ENCODE assay signal across 8 cellular contexts in genomic region chr1:9196129-9197040, GRCh38. TPM values are rescaled to one million over a fixed set of nuclear protein-coding genes. Genes with fewer than 3 reads are reported as not detected.
DNase-seq lines count a peak whose midpoint lies in the region; ATAC-seq, FAIRE-seq and TF ChIP-seq lines count a peak whose summit lies in the region.

No MANE protein-coding gene starts in this region.

- H3K27me3 Mint-ChIP-seq in activated CD8-positive, alpha-beta T cell treated with anti-CD3 and anti-CD28 coated beads, Interleukin-2, amount 10 ng/mL, durations not matched to agents 7 days and 5 days (ENCODE audit: low read depth), result peaks cover 52% of the 10 kb centered on the region

- peaks cover 14% of the 10 kb centered on the region for H3K4me1 ChIP-seq in endothelial cell of umbilical vein (ENCODE audit: control insufficient read depth, extremely low read depth, insufficient read depth, low read length)
- H3K4me1 ChIP-seq in mucosa of stomach (ENCODE audit: control insufficient read depth, insufficient read depth, low read length), result peaks cover 15% of the 10 kb centered on the region

- no peak overlapping the region for H3K27ac Mint-ChIP-seq in activated CD8-positive, alpha-beta T cell treated with anti-CD3 and anti-CD28 coated beads, Interleukin-2, amount 10 ng/mL, durations not matched to agents 7 days and 5 days

- H3K36me3 ChIP-seq in endothelial cell of umbilical vein (ENCODE audit: control insufficient read depth in 2 of 2, extremely low read depth in 1 of 2, insufficient read depth in 2 of 2, low read length in 2 of 2), result no peaks in the 10 kb centered on the region
- no peaks in the 10 kb centered on the region for H3K36me3 ChIP-seq in mucosa of stomach (ENCODE audit: control insufficient read depth, insufficient read depth, low read length)

- H3K4me1 Mint-ChIP-seq in activated CD8-positive, alpha-beta T cell treated with anti-CD3 and anti-CD28 coated beads, Interleukin-2, amount 10 ng/mL, durations not matched to agents 7 days and 5 days (ENCODE audit: low read depth), result peaks cover 11% of the 10 kb centered on the region

- no peaks in the 10 kb centered on the region for H3K9me3 Mint-ChIP-seq in activated CD8-positive, alpha-beta T cell treated with anti-CD3 and anti-CD28 coated beads, Interleukin-2, amount 10 ng/mL, durations not matched to agents 7 days and 5 days (ENCODE audit: insufficient read depth)

- POLR2A ChIA-PET in HEK293T (lab: Yijun Ruan, JAX), result interaction anchor here (1.2 kb wide), 1 partner anchor 86 kb away, joined by 3 read pairs; no protein-coding TSS in a partner anchor
- POLR2A ChIA-PET in activated CD8-positive, alpha-beta T cell treated with anti-CD3 and anti-CD28 coated beads, Interleukin-2, amount 10 ng/mL, durations not matched to agents 7 days and 5 days (lab: Charles Lee), result interaction anchor here (0.8 kb wide), 1 partner anchor 483 kb away, joined by 4 read pairs; no protein-coding TSS in a partner anchor
- POLR2A ChIA-PET in endothelial cell of umbilical vein (lab: Charles Lee), result no interaction called here

- dilution Hi-C loops in endothelial cell of umbilical vein (cut with MboI; ENCODE audit: extremely low pct_ligation_motif_present, low sequenced_read_pairs), result no loop called here

- no peak for TF ChIP-seq POLR2A in endothelial cell of umbilical vein (IDR thresholded peaks at IDR 0.05; ENCODE audit: low read depth, low read length)

- no peak overlapping the region for H3K27ac ChIP-seq in endothelial cell of umbilical vein (ENCODE audit: insufficient read depth, low read depth, low read length)

- FAIRE-seq in endothelial cell of umbilical vein (lab: Jason Lieb, UNC), result peak; percentile 79

- H3K79me2 ChIP-seq in endothelial cell of umbilical vein (ENCODE audit: control insufficient read depth, insufficient read depth, low read length), result no peaks in the 10 kb centered on the region

- peak; percentile 78 for DNase-seq in D341Med (ENCODE audit: low spot score)
- DNase-seq in HEK293T (ENCODE audit: extremely low spot score), result peak; percentile 69
- DNase-seq in NCI-H460 (ENCODE audit: extremely low read depth, low read depth), result peak; percentile 50
- DNase-seq in activated CD8-positive, alpha-beta T cell treated with anti-CD3 and anti-CD28 coated beads, Interleukin-2, amount 10 ng/mL, durations not matched to agents 7 days and 5 days, result peak; percentile 69
- DNase-seq in endothelial cell of umbilical vein (ENCODE audit: low read depth, low spot score), result peak; percentile 66
- DNase-seq in stimulated activated CD8-positive, alpha-beta memory T cell treated with anti-CD3 and anti-CD28 coated beads, Interleukin-7, amount 100 ng/mL, for 1 hour (ENCODE audit: low read depth in 2 of 2), result peak; percentile 12 to 33

- TF ChIP-seq CTCF in endothelial cell of umbilical vein (IDR thresholded peaks at IDR 0.05; ENCODE audit: extremely low read depth in 1 of 2, insufficient read depth in 1 of 2, low read depth in 1 of 2, low read length in 2 of 2), result peak; percentile 74 to 75

- H2AFZ ChIP-seq in endothelial cell of umbilical vein (ENCODE audit: low read depth, low read length), result peak overlapping the region; percentile 56

- peaks cover 2 to 5% of the 10 kb centered on the region in 2 experiments for H3K27me3 ChIP-seq in endothelial cell of umbilical vein (ENCODE audit: control insufficient read depth in 2 of 2, insufficient read depth in 2 of 2, low read length in 2 of 2)
- H3K27me3 ChIP-seq in mucosa of stomach (ENCODE audit: control insufficient read depth, insufficient read depth, low read length), result peaks cover 48% of the 10 kb centered on the region

- H4K20me1 ChIP-seq in endothelial cell of umbilical vein (replicated peaks; ENCODE audit: control insufficient read depth, extremely low read depth, insufficient read depth, low read length), result no peaks in the 10 kb centered on the region

- no peak overlapping the region for H3K4me2 ChIP-seq in endothelial cell of umbilical vein (ENCODE audit: insufficient read depth, low read length)

- CTCF ChIA-PET in HEK293T (lab: Yijun Ruan, JAX) (interaction anchor here (0.6 to 1.8 kb wide), 12 partner anchors 8 to 280 kb away, joined by 3 to 8 read pairs (median 4); no protein-coding TSS in a partner anchor), endothelial cell of umbilical vein (lab: Charles Lee) (interaction anchor here (0.5 to 5.7 kb wide), 35 partner anchors 9 to 294 kb away, joined by 3 to 84 read pairs (median 4); partner anchors contain the start of genes GPR157 and H6PD)
- CTCF ChIA-PET in activated CD8-positive, alpha-beta T cell treated with anti-CD3 and anti-CD28 coated beads, Interleukin-2, amount 10 ng/mL, durations not matched to agents 7 days and 5 days (lab: Charles Lee), result interaction anchor here (0.6 to 4.0 kb wide), 24 partner anchors 12 to 316 kb away, joined by 3 to 44 read pairs (median 4); no protein-coding TSS in a partner anchor

- no peaks in the 10 kb centered on the region for H3K36me3 Mint-ChIP-seq in activated CD8-positive, alpha-beta T cell treated with anti-CD3 and anti-CD28 coated beads, Interleukin-2, amount 10 ng/mL, durations not matched to agents 7 days and 5 days (ENCODE audit: low read depth)

- H3K9ac ChIP-seq in endothelial cell of umbilical vein (replicated peaks; ENCODE audit: extremely low read depth, insufficient read depth, low read length), result no peak overlapping the region
- peak overlapping the region; percentile 36 for H3K9ac ChIP-seq in mucosa of stomach (ENCODE audit: low read length)

- BruUV-seq in endothelial cell of umbilical vein (replicated peaks; lab: Mats Ljungman, UMichigan), result no TSS peak

- no peaks in the 10 kb centered on the region for H3K9me1 ChIP-seq in endothelial cell of umbilical vein (replicated peaks; ENCODE audit: control insufficient read depth, extremely low read depth, insufficient read depth, low read length)

- H3K9me3 ChIP-seq in endothelial cell of umbilical vein (replicated peaks; ENCODE audit: control insufficient read depth, insufficient read depth, low read length), result no peaks in the 10 kb centered on the region
- no peaks in the 10 kb centered on the region for H3K9me3 ChIP-seq in mucosa of stomach (ENCODE audit: control insufficient read depth, low read length)

- peak; percentile 45 for ATAC-seq in activated CD8-positive, alpha-beta T cell treated with anti-CD3 and anti-CD28 coated beads, Interleukin-2, amount 10 ng/mL, durations not matched to agents 7 days and 5 days
- ATAC-seq in HG03469 (IDR thresholded peaks at IDR 0.05; ENCODE audit: unreplicated experiment), result no peak

- no peak overlapping the region for H3K4me3 Mint-ChIP-seq in activated CD8-positive, alpha-beta T cell treated with anti-CD3 and anti-CD28 coated beads, Interleukin-2, amount 10 ng/mL, durations not matched to agents 7 days and 5 days

- H3K4me3 ChIP-seq in endothelial cell of umbilical vein (replicated peaks in 1 of 3; ENCODE audit: insufficient read depth in 1 of 3, low read depth in 1 of 3, low read length in 3 of 3) (no peak overlapping the region), mucosa of stomach (ENCODE audit: low read length) (no peak overlapping the region)

- intact Hi-C loops in endothelial cell of umbilical vein (cut with micrococcal nuclease), result loop anchor here (1.0 to 10.0 kb wide), 6 partner anchors 15 to 192 kb away; partner anchors contain the start of genes GPR157 and H6PD

TF ChIP-seq in HEK293T, 16 proteins besides CTCF, POLR2A, EP300 and RAD21 (continues in another document):
- TF ChIP-seq FOXA1 (IDR thresholded peaks at IDR 0.05), result no peak
- no peak for TF ChIP-seq FOXK2 (IDR thresholded peaks at IDR 0.05)
- TF ChIP-seq SP1 (IDR thresholded peaks at IDR 0.05), result no peak
- TF ChIP-seq HDGF (IDR thresholded peaks at IDR 0.05; ENCODE audit: borderline replicate concordance), result no peak
- TF ChIP-seq ELF4 (IDR thresholded peaks at IDR 0.05), result no peak
- no peak for TF ChIP-seq LEF1 (IDR thresholded peaks at IDR 0.05; ENCODE audit: borderline replicate concordance)
- no peak for TF ChIP-seq ARNT (IDR thresholded peaks at IDR 0.05)
- no peak for TF ChIP-seq FOXM1 (IDR thresholded peaks at IDR 0.05; ENCODE audit: borderline replicate concordance)
- TF ChIP-seq SUZ12 (IDR thresholded peaks at IDR 0.05), result no peak
- no peak for TF ChIP-seq NFRKB (IDR thresholded peaks at IDR 0.05)
- TF ChIP-seq L3MBTL2 (conservative IDR thresholded peaks at IDR 0.05), result no peak
- no peak for TF ChIP-seq BHLHE40 (IDR thresholded peaks at IDR 0.05; ENCODE audit: borderline replicate concordance)
- TF ChIP-seq CTBP1 (IDR thresholded peaks at IDR 0.05; ENCODE audit: borderline replicate concordance), result no peak
- no peak for TF ChIP-seq ZNF384 (IDR thresholded peaks at IDR 0.05)

TF ChIP-seq in endothelial cell of umbilical vein, 7 proteins besides CTCF, POLR2A, EP300 and RAD21:
- TF ChIP-seq POLR2AphosphoS5 (IDR thresholded peaks at IDR 0.05; ENCODE audit: insufficient read depth, low read depth, low read length), result peak; percentile 19
- no peak for TF ChIP-seq GATA2 (IDR thresholded peaks at IDR 0.05; ENCODE audit: insufficient read depth, insufficient read length, low read depth, low read length)
TF ChIP-seq in endothelial cell of umbilical vein: peak in this region for 1.

RNA-seq across cellular contexts. Expression of gene H6PD, which starts 38.2 kb away (rescaled TPM):
- 12.2 and 14.0 TPM in 2 replicates for total RNA-seq in NCI-H460 (2014; rRNA removed; shearing (Covaris generic))
- 11.3 and 15.9 TPM in 2 replicates for polyA plus RNA-seq in NCI-H460 (2014; cell fraction: nucleus; rRNA removed)
- 10 to 100 TPM in 1 of 2 experiments, 1 to 10 TPM in 1; 9.7 to 10.2 TPM for total RNA-seq in activated CD8-positive, alpha-beta T cell treated with anti-CD3 and anti-CD28 coated beads, Interleukin-2, amount 10 ng/mL, durations not matched to agents 7 days and 5 days
- total RNA-seq in endothelial cell of umbilical vein, result 29.0 and 40.1 TPM in 2 replicates
- 24.5 and 26.9 TPM in 2 replicates for polyA plus RNA-seq in endothelial cell of umbilical vein
- polyA plus RNA-seq in endothelial cell of umbilical vein (2011; cell fraction: cytosol; rRNA removed), result 22.5 and 26.8 TPM in 2 replicates
- polyA plus RNA-seq in endothelial cell of umbilical vein (2011; cell fraction: nucleus; rRNA removed), result 19.4 and 21.4 TPM in 2 replicates
- 20.4 and 21.0 TPM in 2 replicates for polyA plus RNA-seq in endothelial cell of umbilical vein (2012)
- polyA minus RNA-seq in endothelial cell of umbilical vein, result 31.0 and 33.4 TPM in 2 replicates
- polyA minus RNA-seq in endothelial cell of umbilical vein (2011; cell fraction: cytosol; rRNA and poly(A)+ RNA removed), result 3.4 TPM
- polyA minus RNA-seq in endothelial cell of umbilical vein (2011; cell fraction: nucleus; rRNA and poly(A)+ RNA removed), result 11.2 and 11.9 TPM in 2 replicates

Comparison
In these comparisons a context has a peak if more than half of its experiments do, and no peak if none do; other contexts are left out.
1. DNase-seq: peak in every context shown above with its lines; median percentile 78 in D341Med; 69 in HEK293T; 69 in activated CD8-positive, alpha-beta T cell treated with anti-CD3 and anti-CD28 coated beads, Interleukin-2, amount 10 ng/mL, durations not matched to agents 7 days and 5 days; 66 in endothelial cell of umbilical vein; 50 in NCI-H460; 22 in stimulated activated CD8-positive, alpha-beta memory T cell treated with anti-CD3 and anti-CD28 coated beads, Interleukin-7, amount 100 ng/mL, for 1 hour.